Comparison of ENCODE assay signal across 9 cellular contexts in genomic region chr13:69363360-69363759, GRCh38.
"Had no signal": no experiment of that assay in that cellular context is flagged by ENCODE, and none has a peak within 500 bp of the region (broad histone marks: within the 10 kb centered on the region; RNA-seq: fewer than 3 reads in every experiment).

No MANE protein-coding gene starts in this region.

- H3K4me1 Mint-ChIP-seq: IgD-negative memory B cell had no signal

- H3K27me3 Mint-ChIP-seq: IgD-negative memory B cell had no signal

- H3K36me3 Mint-ChIP-seq: IgD-negative memory B cell had no signal

- H2AFZ ChIP-seq: GM23248 had no signal

- H3K36me3 ChIP-seq: HAP-1 had no signal

- H3K27ac ChIP-seq: GM23248, HL-60 had no signal

- H3K4me3 ChIP-seq: GM23248, HAP-1 had no signal

- H3K9me3 ChIP-seq: HAP-1 had no signal

- ATAC-seq: HCT116, HepG2 had no signal

- H3K27ac Mint-ChIP-seq: HFFc6, IgD-negative memory B cell had no signal

- H3K4me3 Mint-ChIP-seq: HFFc6, IgD-negative memory B cell had no signal

- DNase-seq: GM23248, GOT3, H7, HFFc6 had no signal

- H3K9ac ChIP-seq: GM23248 had no signal
